In the genomic region with DNA sequence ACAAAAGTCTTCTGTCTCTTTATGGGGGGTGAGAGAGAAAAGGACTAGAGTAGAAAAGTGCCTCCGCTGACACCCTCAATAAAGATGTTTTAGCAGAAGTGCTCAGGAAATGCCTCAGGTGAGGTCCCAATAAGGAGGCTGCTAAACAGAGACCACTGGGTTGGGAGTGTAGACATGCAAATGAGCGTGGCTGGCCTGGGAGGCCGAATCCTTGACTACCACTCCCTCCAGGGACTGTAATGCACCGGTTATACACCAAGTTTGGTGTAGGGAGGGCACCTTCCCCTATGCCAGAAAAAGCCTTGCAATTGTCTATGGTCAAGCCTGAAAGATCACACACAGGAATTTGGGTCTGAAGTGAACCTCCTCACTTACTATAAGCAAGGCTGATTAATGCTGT, we compare ENCODE assay signal across 1 cellular context.
TF ChIP-seq lines count a peak whose summit lies in the region.

No MANE protein-coding gene starts in this region.

TF ChIP-seq in SK-N-SH, 30 proteins besides CTCF, POLR2A, EP300 and RAD21:
- TF ChIP-seq, protein P1, sequence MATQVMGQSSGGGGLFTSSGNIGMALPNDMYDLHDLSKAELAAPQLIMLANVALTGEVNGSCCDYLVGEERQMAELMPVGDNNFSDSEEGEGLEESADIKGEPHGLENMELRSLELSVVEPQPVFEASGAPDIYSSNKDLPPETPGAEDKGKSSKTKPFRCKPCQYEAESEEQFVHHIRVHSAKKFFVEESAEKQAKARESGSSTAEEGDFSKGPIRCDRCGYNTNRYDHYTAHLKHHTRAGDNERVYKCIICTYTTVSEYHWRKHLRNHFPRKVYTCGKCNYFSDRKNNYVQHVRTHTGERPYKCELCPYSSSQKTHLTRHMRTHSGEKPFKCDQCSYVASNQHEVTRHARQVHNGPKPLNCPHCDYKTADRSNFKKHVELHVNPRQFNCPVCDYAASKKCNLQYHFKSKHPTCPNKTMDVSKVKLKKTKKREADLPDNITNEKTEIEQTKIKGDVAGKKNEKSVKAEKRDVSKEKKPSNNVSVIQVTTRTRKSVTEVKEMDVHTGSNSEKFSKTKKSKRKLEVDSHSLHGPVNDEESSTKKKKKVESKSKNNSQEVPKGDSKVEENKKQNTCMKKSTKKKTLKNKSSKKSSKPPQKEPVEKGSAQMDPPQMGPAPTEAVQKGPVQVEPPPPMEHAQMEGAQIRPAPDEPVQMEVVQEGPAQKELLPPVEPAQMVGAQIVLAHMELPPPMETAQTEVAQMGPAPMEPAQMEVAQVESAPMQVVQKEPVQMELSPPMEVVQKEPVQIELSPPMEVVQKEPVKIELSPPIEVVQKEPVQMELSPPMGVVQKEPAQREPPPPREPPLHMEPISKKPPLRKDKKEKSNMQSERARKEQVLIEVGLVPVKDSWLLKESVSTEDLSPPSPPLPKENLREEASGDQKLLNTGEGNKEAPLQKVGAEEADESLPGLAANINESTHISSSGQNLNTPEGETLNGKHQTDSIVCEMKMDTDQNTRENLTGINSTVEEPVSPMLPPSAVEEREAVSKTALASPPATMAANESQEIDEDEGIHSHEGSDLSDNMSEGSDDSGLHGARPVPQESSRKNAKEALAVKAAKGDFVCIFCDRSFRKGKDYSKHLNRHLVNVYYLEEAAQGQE (IDR thresholded peaks at IDR 0.05; ENCODE audit: low read depth, low read length), result no peak
- TF ChIP-seq, protein P2, sequence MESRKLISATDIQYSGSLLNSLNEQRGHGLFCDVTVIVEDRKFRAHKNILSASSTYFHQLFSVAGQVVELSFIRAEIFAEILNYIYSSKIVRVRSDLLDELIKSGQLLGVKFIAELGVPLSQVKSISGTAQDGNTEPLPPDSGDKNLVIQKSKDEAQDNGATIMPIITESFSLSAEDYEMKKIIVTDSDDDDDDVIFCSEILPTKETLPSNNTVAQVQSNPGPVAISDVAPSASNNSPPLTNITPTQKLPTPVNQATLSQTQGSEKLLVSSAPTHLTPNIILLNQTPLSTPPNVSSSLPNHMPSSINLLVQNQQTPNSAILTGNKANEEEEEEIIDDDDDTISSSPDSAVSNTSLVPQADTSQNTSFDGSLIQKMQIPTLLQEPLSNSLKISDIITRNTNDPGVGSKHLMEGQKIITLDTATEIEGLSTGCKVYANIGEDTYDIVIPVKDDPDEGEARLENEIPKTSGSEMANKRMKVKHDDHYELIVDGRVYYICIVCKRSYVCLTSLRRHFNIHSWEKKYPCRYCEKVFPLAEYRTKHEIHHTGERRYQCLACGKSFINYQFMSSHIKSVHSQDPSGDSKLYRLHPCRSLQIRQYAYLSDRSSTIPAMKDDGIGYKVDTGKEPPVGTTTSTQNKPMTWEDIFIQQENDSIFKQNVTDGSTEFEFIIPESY (IDR thresholded peaks at IDR 0.05; ENCODE audit: borderline replicate concordance, low read depth), result no peak
- TF ChIP-seq POLR2AphosphoS5 (IDR thresholded peaks at IDR 0.05; ENCODE audit: low read depth, low read length) (no peak), FOXM1 (IDR thresholded peaks at IDR 0.05; ENCODE audit: low read depth) (no peak), FOSL2 (IDR thresholded peaks at IDR 0.05; ENCODE audit: borderline replicate concordance, low read depth) (no peak), TCF12 (IDR thresholded peaks at IDR 0.05) (no peak), SMC3 (IDR thresholded peaks at IDR 0.05; ENCODE audit: low read depth, low read length) (no peak)
